Comparison of ENCODE assay signal across 13 cellular contexts in genomic region chr3:147613710-147614109, GRCh38.
DNase-seq lines count a peak whose midpoint lies in the region; ATAC-seq and TF ChIP-seq lines count a peak whose summit lies in the region.
"Had no signal": no experiment of that assay in that cellular context is flagged by ENCODE, and none has a peak within 500 bp of the region (broad histone marks: within the 10 kb centered on the region; RNA-seq: fewer than 3 reads in every experiment).

No MANE protein-coding gene starts in this region.

- ATAC-seq in GM19397 (IDR thresholded peaks at IDR 0.05; ENCODE audit: unreplicated experiment) = no peak
- ATAC-seq in HG03097 (IDR thresholded peaks at IDR 0.05; ENCODE audit: low FRiP score, unreplicated experiment) = no peak

- intact Hi-C loops in ascending aorta (cut with DNase I) = loop anchor here (10.0 kb wide), 1 partner anchor 229 kb away; no protein-coding TSS in a partner anchor

- no peak overlapping the region for H3K27ac ChIP-seq in ascending aorta
- H3K27ac ChIP-seq: adrenal gland had no signal

- DNase-seq in GM10266 (ENCODE audit: extremely low spot score) (peak; percentile 7), GM20000 (ENCODE audit: low spot score) (peak; percentile 3), LHCN-M2 (ENCODE audit: low read depth) (peak; percentile 31), choroid plexus epithelial cell (ENCODE audit: low read depth) (peak; percentile 87), NCI-H2081 treated with DMSO at 0.1 percent for 48 hours (lab: John Stamatoyannopoulos, UW) (no peak), ascending aorta (ENCODE audit: low spot score in 2 of 2) (no peak)
- DNase-seq: activated T-cell treated with anti-CD3 and anti-CD28 coated beads, Interleukin-2, amount 50 U/mL, for 24 hours; adrenal gland; effector CD4-positive, alpha-beta T cell; NCI-H1694; SW 1271 had no signal

- H3K36me3 ChIP-seq in ascending aorta = no peaks in the 10 kb centered on the region
- H3K36me3 ChIP-seq: adrenal gland had no signal

- H3K4me3 ChIP-seq in choroid plexus epithelial cell (ENCODE audit: low read depth, low read length) = peak overlapping the region; percentile 6
- H3K4me3 ChIP-seq in ascending aorta = no peak overlapping the region
- H3K4me3 ChIP-seq: adrenal gland had no signal

- TF ChIP-seq CTCF in GM10266 (IDR thresholded peaks at IDR 0.05; ENCODE audit: control insufficient read depth, insufficient read depth, low read depth, missing control alignments) (no peak), GM20000 (IDR thresholded peaks at IDR 0.05; ENCODE audit: extremely low read depth, missing control alignments) (no peak), choroid plexus epithelial cell (conservative IDR thresholded peaks at IDR 0.05; ENCODE audit: low read depth, low read length) (no peak), ascending aorta (IDR thresholded peaks at IDR 0.05) (no peak)

- H3K4me1 ChIP-seq in ascending aorta = no peaks in the 10 kb centered on the region
- H3K4me1 ChIP-seq: adrenal gland had no signal

- H3K9me3 ChIP-seq in ascending aorta = no peaks in the 10 kb centered on the region
- H3K9me3 ChIP-seq: adrenal gland had no signal

- no peaks in the 10 kb centered on the region for H3K27me3 ChIP-seq in ascending aorta
- H3K27me3 ChIP-seq: adrenal gland had no signal

Comparison
In these comparisons a context has a peak if more than half of its experiments do, and no peak if none do; other contexts are left out.
1. DNase-seq: peak in GM10266 (single experiment), GM20000 (single experiment), LHCN-M2 (single experiment) and choroid plexus epithelial cell (single experiment); none in NCI-H2081 treated with DMSO at 0.1 percent for 48 hours (single experiment) and ascending aorta (0 of 2).